14 cellular contexts compared by ENCODE assay signal in the genomic region with DNA sequence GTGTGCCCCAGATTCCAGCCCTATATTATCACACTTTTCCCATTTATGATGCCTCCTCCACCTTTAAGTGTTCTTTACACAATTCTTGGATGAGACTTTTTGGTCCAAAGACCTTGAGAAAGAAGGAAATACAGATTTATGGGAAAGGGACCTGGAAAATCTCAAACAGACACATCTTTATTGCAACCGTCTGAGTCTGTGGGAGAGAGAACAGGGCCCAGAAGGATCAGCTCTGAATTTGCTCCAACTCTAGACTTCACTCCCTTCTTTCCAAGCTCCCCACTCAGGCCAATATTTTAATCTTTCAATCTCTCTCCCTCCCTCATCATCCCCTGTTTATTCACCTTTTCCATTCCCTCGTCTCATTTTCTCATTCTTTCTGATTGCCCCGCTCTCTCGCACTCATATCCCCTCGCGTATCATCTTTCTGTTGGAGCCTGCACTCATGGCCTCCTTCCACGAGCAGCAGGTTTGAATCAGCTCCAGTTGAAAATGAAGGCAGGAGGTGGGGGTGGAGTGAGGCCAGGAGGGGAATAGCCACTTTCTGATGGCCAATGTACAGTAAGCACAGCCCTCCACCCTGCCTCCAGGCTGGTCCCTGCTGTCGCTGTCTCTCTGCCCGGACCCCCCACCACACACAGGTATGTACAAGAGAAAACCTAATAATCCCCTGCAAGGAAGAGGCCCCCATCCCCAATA.
DNase-seq lines count a peak whose midpoint lies in the region; ATAC-seq and TF ChIP-seq lines count a peak whose summit lies in the region.
"Had no signal": no experiment of that assay in that cellular context is flagged by ENCODE, and none has a peak within 500 bp of the region (broad histone marks: within the 10 kb centered on the region; RNA-seq: fewer than 3 reads in every experiment).

No MANE protein-coding gene starts in this region.

- H2AK5ac ChIP-seq in mesenchymal stem cell (ENCODE audit: low read length, severe bottlenecking), result no peak overlapping the region

- H3K27ac ChIP-seq in mesenchymal stem cell (ENCODE audit: low read length, poor library complexity, severe bottlenecking) (no peak overlapping the region), suprapubic skin (peak overlapping the region; percentile 79)
- H3K27ac ChIP-seq: brain microvascular endothelial cell had no signal

- peak; percentile 44 for DNase-seq in cerebellar cortex (ENCODE audit: low spot score)
- no peak for DNase-seq in mesenchymal stem cell
- no peak for DNase-seq in suprapubic skin (ENCODE audit: low spot score in 2 of 2)
- no peak for DNase-seq in NCI-H82 (lab: John Stamatoyannopoulos, UW)
- no peak for DNase-seq in NCI-H128 (lab: John Stamatoyannopoulos, UW; ENCODE audit: unreplicated experiment)
- DNase-seq: brain microvascular endothelial cell; DMS79 treated with DMSO at 0.1 percent for 48 hours; effector memory CD4-positive, alpha-beta T cell; NCI-H774 had no signal

- no peak for TF ChIP-seq POLR2A in suprapubic skin (IDR thresholded peaks at IDR 0.05)

- no peak overlapping the region for H3K4me2 ChIP-seq in mesenchymal stem cell (ENCODE audit: low read length, poor library complexity, severe bottlenecking)

- H3K79me1 ChIP-seq in mesenchymal stem cell (replicated peaks; ENCODE audit: low read length, poor library complexity, severe bottlenecking), result no peaks in the 10 kb centered on the region

- H2BK15ac ChIP-seq in mesenchymal stem cell (ENCODE audit: low read depth, poor library complexity, severe bottlenecking), result peak overlapping the region; percentile 71

- H3K27me3 ChIP-seq in mesenchymal stem cell (ENCODE audit: control insufficient read depth in 1 of 2, insufficient read depth in 1 of 2, low read length in 2 of 2), result no peaks in the 10 kb centered on the region
- H3K27me3 ChIP-seq in suprapubic skin, result no peaks in the 10 kb centered on the region
- H3K27me3 ChIP-seq: brain microvascular endothelial cell had no signal

- ATAC-seq in GM18868 (IDR thresholded peaks at IDR 0.05; ENCODE audit: unreplicated experiment), result no peak
- no peak for ATAC-seq in GM18907 (IDR thresholded peaks at IDR 0.05; ENCODE audit: unreplicated experiment)
- ATAC-seq: GM12878, K562 had no signal

- no peak for TF ChIP-seq RAD21 in Ishikawa (IDR thresholded peaks at IDR 0.05; ENCODE audit: low read depth)

- peak overlapping the region; percentile 69 for H4K8ac ChIP-seq in mesenchymal stem cell (ENCODE audit: low read length)

- H3K4me3 ChIP-seq in mesenchymal stem cell (ENCODE audit: insufficient read depth in 1 of 2, low read depth in 1 of 2, low read length in 2 of 2), result peak overlapping the region in 1 of 2 experiments; percentile 9
- peak overlapping the region; percentile 20 for H3K4me3 ChIP-seq in suprapubic skin
- H3K4me3 ChIP-seq: GM12878, K562 had no signal

- peak overlapping the region; percentile 37 to 54 for H3K18ac ChIP-seq in mesenchymal stem cell (ENCODE audit: low read depth in 1 of 2, low read length in 2 of 2)

- no peak overlapping the region for H3K14ac ChIP-seq in mesenchymal stem cell (ENCODE audit: low read length in 2 of 2)

- H3K9ac ChIP-seq in mesenchymal stem cell (ENCODE audit: low read length), result peak overlapping the region; percentile 42

- H4K91ac ChIP-seq in mesenchymal stem cell (ENCODE audit: low read length), result peak overlapping the region; percentile 49

- H3K4ac ChIP-seq in mesenchymal stem cell (ENCODE audit: low read depth in 1 of 2, low read length in 2 of 2), result peak overlapping the region; percentile 28 to 60

- no peak for TF ChIP-seq CTCF in suprapubic skin (IDR thresholded peaks at IDR 0.05)

- H3K36me3 ChIP-seq in mesenchymal stem cell (ENCODE audit: control insufficient read depth in 1 of 2, insufficient read depth in 2 of 2, low read depth in 1 of 2, low read length in 2 of 2) (no peaks in the 10 kb centered on the region), suprapubic skin (no peaks in the 10 kb centered on the region)
- H3K36me3 ChIP-seq: brain microvascular endothelial cell had no signal

- H2BK12ac ChIP-seq in mesenchymal stem cell (ENCODE audit: low read length in 2 of 2), result peak overlapping the region; percentile 27 to 82

- H3K9me3 ChIP-seq in mesenchymal stem cell (ENCODE audit: control insufficient read depth, low read length) (no peaks in the 10 kb centered on the region), suprapubic skin (no peaks in the 10 kb centered on the region)

- H2BK120ac ChIP-seq in mesenchymal stem cell (ENCODE audit: low read depth, low read length), result peak overlapping the region; percentile 35

- no peak overlapping the region for H2BK5ac ChIP-seq in mesenchymal stem cell (ENCODE audit: low read depth, low read length, poor library complexity, severe bottlenecking)

- H3K23ac ChIP-seq in mesenchymal stem cell (ENCODE audit: low read length in 2 of 2), result no peak overlapping the region

- 75% methylated on average over 9 of the region's 9 CpGs for WGBS in mesenchymal stem cell
- WGBS in suprapubic skin, result 16% methylated on average over 9 of the region's 9 CpGs

- peaks cover 12% of the 10 kb centered on the region for H3K4me1 ChIP-seq in mesenchymal stem cell (ENCODE audit: control insufficient read depth, insufficient read depth, low read depth, low read length)
- H3K4me1 ChIP-seq in suprapubic skin, result peaks cover 70% of the 10 kb centered on the region

- H2AFZ ChIP-seq in mesenchymal stem cell (ENCODE audit: low read depth, low read length), result no peak overlapping the region

- TF ChIP-seq EP300 in Ishikawa (IDR thresholded peaks at IDR 0.05; ENCODE audit: borderline replicate concordance) (no peak), suprapubic skin (IDR thresholded peaks at IDR 0.05) (no peak)

TF ChIP-seq in Ishikawa, 13 proteins besides CTCF, POLR2A, EP300 and RAD21:
- TF ChIP-seq FOXM1 (IDR thresholded peaks at IDR 0.05; ENCODE audit: borderline replicate concordance, low read depth) (no peak), REST (IDR thresholded peaks at IDR 0.05; ENCODE audit: low read depth) (no peak), MAX (IDR thresholded peaks at IDR 0.05) (no peak), CREB1 (IDR thresholded peaks at IDR 0.05; ENCODE audit: low read depth) (no peak), CEBPB (IDR thresholded peaks at IDR 0.05) (no peak), ZBTB7A (IDR thresholded peaks at IDR 0.05; ENCODE audit: low read depth) (0 out of 2 replicates have a peak, but pooled peaks have one; percentile 35)
